Comparison of ENCODE assay signal across 26 cellular contexts in genomic region chr3:119571230-119571629, GRCh38. TPM values are rescaled to one million over a fixed set of nuclear protein-coding genes. Genes with fewer than 3 reads are reported as not detected.
"Had no signal": no experiment of that assay in that cellular context is flagged by ENCODE, and none has a peak within 500 bp of the region (broad histone marks: within the 10 kb centered on the region; RNA-seq: fewer than 3 reads in every experiment).

No MANE protein-coding gene starts in this region.

- H3K27ac ChIP-seq: colonic mucosa, prostate gland, thyroid gland, uterus had no signal

- H3K9me3 ChIP-seq: colonic mucosa, prostate gland, SK-N-SH, thyroid gland, uterus had no signal

- H3K4me1 Mint-ChIP-seq: activated CD4-positive, alpha-beta T cell treated with anti-CD3 and anti-CD28 coated beads for 36 hours; brain; central memory CD8-positive, alpha-beta T cell; neural crest cell; WTC11 had no signal

- H3K9ac ChIP-seq: SK-N-SH had no signal

- H3K9me3 Mint-ChIP-seq: activated naive CD8-positive, alpha-beta T cell treated with anti-CD3 and anti-CD28 coated beads for 36 hours; activated T-helper 1 cell treated with anti-CD3 and anti-CD28 coated beads, Interleukin-12 subunit alpha, Interleukin-12 subunit beta, Interleukin-2, Interleukin-4 antibody, amounts not matched to agents 30 ng/mL and 10 ng/mL and 1 ng/mL, durations not matched to agents 14 hours and 24 hours and 36 hours; central memory CD8-positive, alpha-beta T cell; naive B cell; T-helper 2 cell treated with Interferon-gamma antibody and Interleukin-4, amounts not matched to agents 5 μg/mL and 100 μg/mL, for 36 hours had no signal

- H3K36me3 ChIP-seq: colonic mucosa, prostate gland, thyroid gland, uterus had no signal

- H3K4me3 Mint-ChIP-seq: activated CD4-positive, alpha-beta T cell treated with anti-CD3 and anti-CD28 coated beads for 36 hours; activated naive CD8-positive, alpha-beta T cell treated with anti-CD3 and anti-CD28 coated beads for 36 hours; activated T-helper 1 cell treated with anti-CD3 and anti-CD28 coated beads, Interleukin-12 subunit alpha, Interleukin-12 subunit beta, Interleukin-2, Interleukin-4 antibody, amounts not matched to agents 30 ng/mL and 10 ng/mL and 1 ng/mL, durations not matched to agents 14 hours and 24 hours and 36 hours; brain; central memory CD8-positive, alpha-beta T cell; naive B cell; neural crest cell; stimulated activated naive B cell treated with anti-CD40 and anti-IgM and Interleukin-4, amounts not matched to agents 10 μg/mL and 1 μg/mL and 100 μg/mL, for 72 hours; T-helper 2 cell treated with Interferon-gamma antibody and Interleukin-4, amounts not matched to agents 5 μg/mL and 100 μg/mL, for 36 hours; WTC11 had no signal

- H3K27ac Mint-ChIP-seq: activated CD4-positive, alpha-beta T cell treated with anti-CD3 and anti-CD28 coated beads for 36 hours; activated naive CD8-positive, alpha-beta T cell treated with anti-CD3 and anti-CD28 coated beads for 36 hours; activated T-helper 1 cell treated with anti-CD3 and anti-CD28 coated beads, Interleukin-12 subunit alpha, Interleukin-12 subunit beta, Interleukin-2, Interleukin-4 antibody, amounts not matched to agents 30 ng/mL and 10 ng/mL and 1 ng/mL, durations not matched to agents 14 hours and 24 hours and 36 hours; brain; T-helper 2 cell treated with Interferon-gamma antibody and Interleukin-4, amounts not matched to agents 5 μg/mL and 100 μg/mL, for 36 hours; WTC11 had no signal

- ATAC-seq: activated CD4-positive, alpha-beta T cell treated with anti-CD3 and anti-CD28 coated beads for 36 hours; WTC11 had no signal

- H3K27me3 ChIP-seq: colonic mucosa, thyroid gland, uterus had no signal

- DNase-seq: activated CD4-positive, alpha-beta T cell treated with anti-CD3 and anti-CD28 coated beads for 36 hours; activated CD4-positive, alpha-beta T cell treated with anti-CD3 and anti-CD28 coated beads, Interleukin-2, amount 50 U/mL, for 48 hours; activated gamma-delta T cell treated with Interleukin-2 at 50 U/mL for 16 hours; activated naive CD8-positive, alpha-beta T cell treated with anti-CD3 and anti-CD28 coated beads for 36 hours; activated T-cell treated with anti-CD3 and anti-CD28 coated beads for 4 hours; anterior cingulate cortex; colonic mucosa; foreskin melanocyte; head of caudate nucleus; kidney glomerular epithelial cell; naive B cell; right cardiac atrium; SK-N-SH; stimulated activated CD4-positive, alpha-beta T cell treated with anti-CD3 and anti-CD28 coated beads, Interleukin-4, amount 100 ng/mL, for 4 hours; stimulated activated naive B cell treated with anti-CD40 and anti-IgM and Interleukin-4, amounts not matched to agents 10 μg/mL and 1 μg/mL and 100 μg/mL, for 72 hours; thyroid gland; uterus had no signal

- H3K4me2 ChIP-seq: SK-N-SH, smooth muscle cell had no signal

- H3K4me3 ChIP-seq: colonic mucosa, prostate gland, smooth muscle cell, thyroid gland, uterus had no signal

- H3K36me3 Mint-ChIP-seq: activated naive CD8-positive, alpha-beta T cell treated with anti-CD3 and anti-CD28 coated beads for 36 hours; brain; naive B cell; WTC11 had no signal

- H3K4me1 ChIP-seq: colonic mucosa, prostate gland, uterus had no signal

RNA-seq across cellular contexts. Expression of gene ADPRH, which starts 8.1 kb away (rescaled TPM):
- polyA plus RNA-seq: SK-N-SH had no signal

RNA-seq across cellular contexts. Expression of gene CD80, which starts 11.8 kb away (rescaled TPM):
- total RNA-seq: epithelial cell of proximal tubule, neural crest cell, prostate gland, smooth muscle cell had no signal
- polyA plus RNA-seq: SK-N-SH, smooth muscle cell had no signal

RNA-seq across cellular contexts. Expression of gene PLA1A, which starts 26.5 kb away (rescaled TPM):
- total RNA-seq: activated CD4-positive, alpha-beta T cell treated with anti-CD3 and anti-CD28 coated beads for 36 hours; activated naive CD8-positive, alpha-beta T cell treated with anti-CD3 and anti-CD28 coated beads for 36 hours; neural crest cell; smooth muscle cell; WTC11 had no signal
- polyA plus RNA-seq: SK-N-SH, smooth muscle cell had no signal
